In genomic region chr9:124419832-124420489, GRCh38 we compare ENCODE assay signal across 14 cellular contexts. TPM values are rescaled to one million over a fixed set of nuclear protein-coding genes. Genes with fewer than 3 reads are reported as not detected.
DNase-seq lines count a peak whose midpoint lies in the region; ATAC-seq and TF ChIP-seq lines count a peak whose summit lies in the region.
"Had no signal": no experiment of that assay in that cellular context is flagged by ENCODE, and none has a peak within 500 bp of the region (broad histone marks: within the 10 kb centered on the region; RNA-seq: fewer than 3 reads in every experiment).

No MANE protein-coding gene starts in this region.

- H3K36me3 ChIP-seq in PC-9 (ENCODE audit: low read depth) (no peaks in the 10 kb centered on the region), fibroblast of lung (ENCODE audit: control insufficient read depth, insufficient read depth, low read length) (no peaks in the 10 kb centered on the region)
- H3K36me3 ChIP-seq: pancreas had no signal

- no peak overlapping the region for H3K4me2 ChIP-seq in PC-9
- H3K4me2 ChIP-seq in fibroblast of lung (ENCODE audit: extremely low read depth, insufficient read depth, low read length) = no peak overlapping the region

- H3K4me3 ChIP-seq in PC-9 = no peak overlapping the region
- no peak overlapping the region for H3K4me3 ChIP-seq in fibroblast of lung (replicated peaks in 1 of 4; ENCODE audit: control extremely low read depth in 1 of 4, insufficient read depth in 1 of 4, low read depth in 3 of 4, low read length in 4 of 4)
- H3K4me3 ChIP-seq: pancreas had no signal

- H3K4me1 ChIP-seq in PC-9 (replicated peaks; ENCODE audit: insufficient read depth) = no peaks in the 10 kb centered on the region
- no peaks in the 10 kb centered on the region for H3K4me1 ChIP-seq in fibroblast of lung (ENCODE audit: control insufficient read depth, extremely low read depth, insufficient read depth, low read length)
- H3K4me1 ChIP-seq: pancreas had no signal

- POLR2A ChIA-PET in PC-9 (lab: Charles Lee; ENCODE audit: unreplicated experiment) = no interaction called here

- no TSS peak for BruUV-seq in PC-9 (replicated peaks; lab: Mats Ljungman, UMichigan)

- H3K79me2 ChIP-seq in PC-9 (ENCODE audit: low read depth) (peaks cover 3% of the 10 kb centered on the region), fibroblast of lung (ENCODE audit: control insufficient read depth, insufficient read depth, low read length) (peaks cover under 1% of the 10 kb centered on the region)

- in situ Hi-C loops in G401 (cut with HindIII; ENCODE audit: low sequenced_read_pairs) = no loop called here

- no peaks in the 10 kb centered on the region; the same call in 1 of the 2 replicates for H3K9me3 ChIP-seq in PC-9 (ENCODE audit: insufficient read depth, low read depth)
- H3K9me3 ChIP-seq in fibroblast of lung (ENCODE audit: control insufficient read depth, insufficient read depth, low read depth, low read length) = no peaks in the 10 kb centered on the region
- H3K9me3 ChIP-seq: pancreas had no signal

- H3K27ac ChIP-seq in PC-9 (no peak overlapping the region), fibroblast of lung (ENCODE audit: insufficient read depth, low read length) (no peak overlapping the region)
- H3K27ac ChIP-seq: pancreas had no signal

- H4K20me1 ChIP-seq in PC-9 (ENCODE audit: insufficient read depth) (no peaks in the 10 kb centered on the region), fibroblast of lung (ENCODE audit: control insufficient read depth, extremely low read depth, insufficient read depth, low read length) (no peaks in the 10 kb centered on the region)

- H3K9me3 Mint-ChIP-seq in natural killer cell = peaks cover 0 to 3% of the 10 kb centered on the region in 2 donors
- H3K9me3 Mint-ChIP-seq in natural killer cell treated with Interleukin-12 subunit alpha and Interleukin-12 subunit beta and Interleukin-15 and Interleukin-18, amount 100 ng/mL, for 72 hours = no peaks in the 10 kb centered on the region

- H3K4me1 Mint-ChIP-seq in natural killer cell = peaks cover 8 to 12% of the 10 kb centered on the region in 2 donors
- peaks cover 10 to 12% of the 10 kb centered on the region in 2 donors for H3K4me1 Mint-ChIP-seq in natural killer cell treated with Interleukin-12 subunit alpha and Interleukin-12 subunit beta and Interleukin-15 and Interleukin-18, amount 100 ng/mL, for 72 hours (ENCODE audit: low read depth in 2 of 2)

- no peak overlapping the region for H3K27ac Mint-ChIP-seq in natural killer cell
- no peak overlapping the region for H3K27ac Mint-ChIP-seq in natural killer cell treated with Interleukin-12 subunit alpha and Interleukin-12 subunit beta and Interleukin-15 and Interleukin-18, amount 100 ng/mL, for 72 hours
- H3K27ac Mint-ChIP-seq: activated CD4-positive, alpha-beta T cell treated with anti-CD3 and anti-CD28 coated beads for 36 hours; activated T-helper 2 cell treated with anti-CD3 and anti-CD28 coated beads, Interferon-gamma antibody, Interleukin-2, Interleukin-4, amounts not matched to agents 10 μg/mL and 5 μg/mL and 100 μg/mL, durations not matched to agents 14 hours and 24 hours and 36 hours had no signal

- CTCF ChIA-PET in PC-9 (lab: Charles Lee) = interaction anchor here (0.5 to 2.5 kb wide), 6 partner anchors 13 to 247 kb away, joined by 3 to 22 read pairs (median 4); no protein-coding TSS in a partner anchor

- H3F3A ChIP-seq in PC-9 (ENCODE audit: insufficient read depth, low read depth) = no peaks in the 10 kb centered on the region; the same call in 1 of the 2 replicates

- TF ChIP-seq CTCF in natural killer cell (IDR thresholded peaks at IDR 0.05) = peak; percentile 35
- TF ChIP-seq CTCF in PC-9 (conservative IDR thresholded peaks at IDR 0.05) = peak; percentile 48; the same call in 1 of the 2 replicates
- no peak for TF ChIP-seq CTCF in fibroblast of lung (conservative IDR thresholded peaks at IDR 0.05 in 1 of 2, IDR thresholded peaks at IDR 0.05 in 1 of 2; ENCODE audit: low read depth in 1 of 2, low read length in 2 of 2)

- H3K9me2 ChIP-seq in PC-9 (ENCODE audit: insufficient read depth) = no peaks in the 10 kb centered on the region

- H3K9ac ChIP-seq in fibroblast of lung (ENCODE audit: insufficient read depth, low read length) = no peak overlapping the region

- H3K36me3 Mint-ChIP-seq in natural killer cell = no peaks in the 10 kb centered on the region
- peaks cover 5% of the 10 kb centered on the region for H3K36me3 Mint-ChIP-seq in natural killer cell treated with Interleukin-12 subunit alpha and Interleukin-12 subunit beta and Interleukin-15 and Interleukin-18, amount 100 ng/mL, for 72 hours

- no peak for DNase-seq in natural killer cell
- no peak for DNase-seq in natural killer cell treated with Interleukin-12 subunit alpha and Interleukin-12 subunit beta and Interleukin-15 and Interleukin-18, amount 100 ng/mL, for 72 hours (ENCODE audit: low spot score)
- DNase-seq in PC-9 = no peak
- DNase-seq in fibroblast of lung (ENCODE audit: low read depth in 2 of 2) = no peak
- DNase-seq in G401 (ENCODE audit: low spot score) = no peak
- DNase-seq in COLO829 (ENCODE audit: low spot score) = no peak
- DNase-seq in COLO668 (lab: John Stamatoyannopoulos, UW; ENCODE audit: unreplicated experiment) = no peak
- no peak for DNase-seq in NCI-H510A (lab: John Stamatoyannopoulos, UW)

- no peaks in the 10 kb centered on the region for H3K27me3 ChIP-seq in PC-9 (ENCODE audit: insufficient read depth, low read depth)
- no peaks in the 10 kb centered on the region for H3K27me3 ChIP-seq in fibroblast of lung (ENCODE audit: control insufficient read depth, insufficient read depth, low read length)
- H3K27me3 ChIP-seq: pancreas had no signal

- H2AFZ ChIP-seq in PC-9 = no peak overlapping the region
- H2AFZ ChIP-seq in fibroblast of lung (ENCODE audit: low read length) = peak overlapping the region; percentile 62

- no peak for ATAC-seq in natural killer cell
- ATAC-seq in natural killer cell treated with Interleukin-12 subunit alpha and Interleukin-12 subunit beta and Interleukin-15 and Interleukin-18, amount 100 ng/mL, for 72 hours = no peak

- intact Hi-C loops in natural killer cell (cut with micrococcal nuclease) = loop anchor here (5.0 kb wide), 1 partner anchor 522 kb away; the partner anchor contains the start of gene GOLGA1
- intact Hi-C loops in PC-9 (cut with micrococcal nuclease; ENCODE audit: unreplicated experiment) = loop anchor here (1.0 to 5.0 kb wide), 6 partner anchors 62 to 955 kb away; partner anchors contain the start of gene NR6A1

- peaks cover 0 to 16% of the 10 kb centered on the region in 2 donors for H3K27me3 Mint-ChIP-seq in natural killer cell (ENCODE audit: low read depth in 2 of 2)
- H3K27me3 Mint-ChIP-seq in natural killer cell treated with Interleukin-12 subunit alpha and Interleukin-12 subunit beta and Interleukin-15 and Interleukin-18, amount 100 ng/mL, for 72 hours = peaks cover 8 to 14% of the 10 kb centered on the region in 2 donors
- H3K27me3 Mint-ChIP-seq: activated CD4-positive, alpha-beta T cell treated with anti-CD3 and anti-CD28 coated beads for 36 hours had no signal

- H3K4me3 Mint-ChIP-seq in natural killer cell = no peak overlapping the region
- H3K4me3 Mint-ChIP-seq in natural killer cell treated with Interleukin-12 subunit alpha and Interleukin-12 subunit beta and Interleukin-15 and Interleukin-18, amount 100 ng/mL, for 72 hours = no peak overlapping the region
- H3K4me3 Mint-ChIP-seq: activated CD4-positive, alpha-beta T cell treated with anti-CD3 and anti-CD28 coated beads for 36 hours had no signal

RNA-seq across cellular contexts. Expression of gene PSMB7, which starts 4.7 kb away (rescaled TPM):
- 10 to 100 TPM; 75.6 to 75.9 (median 75.8) TPM for total RNA-seq in natural killer cell
- total RNA-seq in natural killer cell treated with Interleukin-12 subunit alpha and Interleukin-12 subunit beta and Interleukin-15 and Interleukin-18, amount 100 ng/mL, for 72 hours = 100 to 1,000 TPM; 145 to 147 TPM
- 328 and 359 TPM in 2 replicates for total RNA-seq in PC-9 (2021)
- total RNA-seq in fibroblast of lung = 200 and 206 TPM in 2 replicates
- polyA plus RNA-seq in fibroblast of lung = 290 and 398 TPM in 2 replicates
- polyA plus RNA-seq in fibroblast of lung (2012) = 286 and 381 TPM in 2 replicates
- 136 and 163 TPM in 2 replicates for polyA minus RNA-seq in fibroblast of lung (ENCODE audit: low replicate concordance)
- total RNA-seq in G401 (2014; rRNA removed; shearing (Covaris generic)) = 163 and 196 TPM in 2 replicates

RNA-seq across cellular contexts. Expression of gene ADGRD2, which starts 30.3 kb away (rescaled TPM):
- total RNA-seq in natural killer cell = not detected
- not detected for total RNA-seq in natural killer cell treated with Interleukin-12 subunit alpha and Interleukin-12 subunit beta and Interleukin-15 and Interleukin-18, amount 100 ng/mL, for 72 hours
- total RNA-seq in PC-9 (2021) = not detected in 2 replicates
- total RNA-seq in fibroblast of lung = not detected in 2 replicates
- polyA plus RNA-seq in fibroblast of lung = not detected in 2 replicates
- not detected in 2 replicates for polyA plus RNA-seq in fibroblast of lung (2012)
- polyA minus RNA-seq in fibroblast of lung (ENCODE audit: low replicate concordance) = not detected in 2 replicates
- not detected in 2 replicates for total RNA-seq in G401 (2014; rRNA removed; shearing (Covaris generic))
- total RNA-seq: activated CD4-positive, alpha-beta T cell treated with anti-CD3 and anti-CD28 coated beads for 36 hours; activated T-helper 2 cell treated with anti-CD3 and anti-CD28 coated beads, Interferon-gamma antibody, Interleukin-2, Interleukin-4, amounts not matched to agents 10 μg/mL and 5 μg/mL and 100 μg/mL, durations not matched to agents 14 hours and 24 hours and 36 hours; dermis blood vessel endothelial cell; lung microvascular endothelial cell; pancreas; RPMI7951 had no signal

Comparison
In these comparisons a context has a peak if more than half of its experiments do, and no peak if none do; other contexts are left out.
1. CTCF ChIP-seq: peak in natural killer cell (single experiment) and PC-9 (single experiment); none in fibroblast of lung (0 of 2).